Comparison of ENCODE assay signal across 22 cellular contexts in the genomic region with DNA sequence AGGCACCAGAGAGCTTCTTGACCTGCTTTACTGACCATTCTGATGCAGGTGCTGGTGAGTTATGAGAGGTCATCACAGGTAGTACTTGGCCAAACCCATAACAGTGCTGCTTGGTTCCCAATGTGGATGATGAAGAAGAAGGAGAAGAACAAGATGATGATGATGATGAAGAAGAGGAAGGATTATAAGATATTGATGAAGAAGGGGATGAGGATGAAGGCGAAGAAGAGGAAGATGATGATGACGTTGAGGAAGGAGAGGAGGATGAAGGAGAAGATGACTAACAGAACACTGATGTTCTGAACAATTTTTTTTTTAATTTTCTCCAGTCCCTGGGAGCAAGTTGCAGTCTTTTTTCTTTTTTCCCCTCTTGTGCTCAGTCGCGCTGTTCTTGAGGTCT. TPM values are rescaled to one million over a fixed set of nuclear protein-coding genes. Genes with fewer than 3 reads are reported as not detected.
"Had no signal": no experiment of that assay in that cellular context is flagged by ENCODE, and none has a peak within 500 bp of the region (broad histone marks: within the 10 kb centered on the region; RNA-seq: fewer than 3 reads in every experiment).

No MANE protein-coding gene starts in this region.

- H3K4me3 ChIP-seq: adrenal gland, breast epithelium, esophagus squamous epithelium, heart right ventricle, smooth muscle cell, thoracic aorta, upper lobe of left lung had no signal

- ATAC-seq: heart right ventricle; naive thymus-derived CD8-positive, alpha-beta T cell; sciatic nerve had no signal

- H3K9me3 ChIP-seq: adrenal gland, breast epithelium, neutrophil, thoracic aorta had no signal

- H3K27me3 Mint-ChIP-seq: memory B cell; naive thymus-derived CD8-positive, alpha-beta T cell had no signal

- H3K27ac ChIP-seq: adrenal gland, breast epithelium, esophagus squamous epithelium, heart right ventricle, neutrophil, parathyroid adenoma, thoracic aorta, upper lobe of left lung had no signal

- DNase-seq: activated CD4-positive, alpha-beta T cell treated with anti-CD3 and anti-CD28 coated beads, Interleukin-2, amount 50 U/mL, for 4 hours; activated CD4-positive, CD25-positive, alpha-beta regulatory T cell; activated effector memory CD4-positive, alpha-beta T cell treated with anti-CD3 and anti-CD28 coated beads, Interleukin-2, amount 50 U/mL, for 16 hours; activated T-cell treated with anti-CD3 and anti-CD28 coated beads for 4 hours; adrenal gland; cortex of kidney; effector CD4-positive, alpha-beta T cell; esophagus squamous epithelium; heart right ventricle; naive thymus-derived CD8-positive, alpha-beta T cell; stimulated activated CD4-positive, alpha-beta T cell treated with anti-CD3 and anti-CD28 coated beads, Interleukin-4, amount 100 ng/mL, for 1 hour; SW 1271; T-helper 9 cell; upper lobe of left lung had no signal

- H3K4me2 ChIP-seq: smooth muscle cell had no signal

- H3K4me3 Mint-ChIP-seq: memory B cell; naive thymus-derived CD8-positive, alpha-beta T cell had no signal

- H3K27ac Mint-ChIP-seq: memory B cell had no signal

- FAIRE-seq: astrocyte had no signal

- H3K36me3 ChIP-seq: adrenal gland, breast epithelium, esophagus squamous epithelium, heart right ventricle, neutrophil, thoracic aorta, upper lobe of left lung had no signal

- H3K4me1 ChIP-seq: breast epithelium, parathyroid adenoma had no signal

- H3K9ac ChIP-seq: parathyroid adenoma had no signal

- H2AFZ ChIP-seq: parathyroid adenoma had no signal

- H3K79me2 ChIP-seq: parathyroid adenoma had no signal

- H3K27me3 ChIP-seq: adrenal gland, esophagus squamous epithelium, neutrophil, upper lobe of left lung had no signal

RNA-seq across cellular contexts. Expression of a gene that starts 23.9 kb away (rescaled TPM):
- total RNA-seq: astrocyte, smooth muscle cell had no signal
- polyA plus RNA-seq: smooth muscle cell had no signal

RNA-seq across cellular contexts. Expression of a gene that starts 40.9 kb away (rescaled TPM):
- total RNA-seq: astrocyte, smooth muscle cell had no signal
